ENCODE assay signal across 12 cellular contexts in genomic region chr7:74294191-74294998, GRCh38. TPM values are rescaled to one million over a fixed set of nuclear protein-coding genes. Genes with fewer than 3 reads are reported as not detected.
DNase-seq lines count a peak whose midpoint lies in the region; ATAC-seq lines count a peak whose summit lies in the region.
"Had no signal": no experiment of that assay in that cellular context is flagged by ENCODE, and none has a peak within 500 bp of the region (broad histone marks: within the 10 kb centered on the region; RNA-seq: fewer than 3 reads in every experiment).

No MANE protein-coding gene starts in this region.

- H2BK5ac ChIP-seq in neuronal stem cell (ENCODE audit: low read length): no peak overlapping the region

- peaks cover 0 to 14% of the 10 kb centered on the region in 2 donors for H3K36me3 ChIP-seq in neuronal stem cell (replicated peaks in 1 of 2; ENCODE audit: control insufficient read depth in 2 of 2, insufficient read depth in 2 of 2, low read length in 2 of 2)
- H3K36me3 ChIP-seq: brain microvascular endothelial cell had no signal

- H3K27me3 ChIP-seq in neuronal stem cell (ENCODE audit: control insufficient read depth in 3 of 3, insufficient read depth in 3 of 3, low read depth in 1 of 3, low read length in 3 of 3): peaks cover 0 to 2% (median 0%) of the 10 kb centered on the region in 3 experiments
- H3K27me3 ChIP-seq: brain microvascular endothelial cell had no signal

- no peak overlapping the region for H3K4me2 ChIP-seq in neuronal stem cell (ENCODE audit: insufficient read depth, low read length, poor library complexity, severe bottlenecking)

- H2BK15ac ChIP-seq in neuronal stem cell (ENCODE audit: low read length): no peak overlapping the region

- no peak overlapping the region for H4K91ac ChIP-seq in neuronal stem cell (ENCODE audit: low read depth, low read length, poor library complexity)

- DNase-seq in AG20443 (ENCODE audit: low spot score) (peak; percentile 71), NCI-H526 treated with DMSO at 0.1 percent for 48 hours (lab: John Stamatoyannopoulos, UW) (peak; percentile 43), fibroblast of the conjunctiva (ENCODE audit: low read depth) (peak; percentile 56), neuronal stem cell (ENCODE audit: low spot score) (no peak), NCI-H2081 treated with DMSO at 0.1 percent for 48 hours (lab: John Stamatoyannopoulos, UW) (no peak), HUDEP-2 (lab: John Stamatoyannopoulos, UW; ENCODE audit: unreplicated experiment in 76 of 76) (no peak)
- DNase-seq in activated effector memory CD4-positive, alpha-beta T cell treated with Interleukin-2 at 50 U/mL for 16 hours: no peak
- DNase-seq: activated CD8-positive, alpha-beta T cell treated with anti-CD3 and anti-CD28 coated beads for 36 hours; brain microvascular endothelial cell; HCEC 1CT; NCI-H2081 had no signal

- no peak overlapping the region for H3K23ac ChIP-seq in neuronal stem cell (ENCODE audit: low read depth, low read length, poor library complexity)

- peak overlapping the region; percentile 81 for H3K18ac ChIP-seq in neuronal stem cell (ENCODE audit: low read length)

- ATAC-seq in HG02973 (IDR thresholded peaks at IDR 0.05; ENCODE audit: unreplicated experiment): no peak
- ATAC-seq: activated CD8-positive, alpha-beta T cell treated with anti-CD3 and anti-CD28 coated beads for 36 hours had no signal

- H3K27ac ChIP-seq in neuronal stem cell (replicated peaks; ENCODE audit: low read length): no peak overlapping the region
- H3K27ac ChIP-seq: brain microvascular endothelial cell had no signal

- H3K9me3 ChIP-seq in neuronal stem cell (replicated peaks in 1 of 2; ENCODE audit: control insufficient read depth in 2 of 2, insufficient read depth in 1 of 2, low read depth in 1 of 2, low read length in 2 of 2): peaks cover 0 to 2% of the 10 kb centered on the region in 2 donors

- no peak overlapping the region for H3K14ac ChIP-seq in neuronal stem cell (ENCODE audit: low read length)

- H3K9ac ChIP-seq in neuronal stem cell (ENCODE audit: low read depth, low read length, poor library complexity): peak overlapping the region; percentile 37

- H2AK5ac ChIP-seq in neuronal stem cell (ENCODE audit: low read depth, low read length): peak overlapping the region; percentile 74

- H2BK12ac ChIP-seq in neuronal stem cell (ENCODE audit: low read length): no peak overlapping the region

- peaks cover 20 to 23% of the 10 kb centered on the region in 2 donors for H3K4me1 ChIP-seq in neuronal stem cell (ENCODE audit: control insufficient read depth in 2 of 2, insufficient read depth in 1 of 2, low read depth in 1 of 2, low read length in 2 of 2)

- no CpG with 5 or more reads among the region's 17 CpGs for WGBS in neuronal stem cell (ENCODE audit: extremely low coverage in 2 of 2, insufficient read length in 2 of 2, insufficient replicate concordance in 1 of 2), 2 donors

- no peak overlapping the region for H2BK120ac ChIP-seq in neuronal stem cell (ENCODE audit: low read depth, low read length)

- H4K8ac ChIP-seq in neuronal stem cell (ENCODE audit: low read depth, low read length): no peak overlapping the region

- H3K4me3 ChIP-seq in neuronal stem cell (ENCODE audit: low read length in 2 of 2): no peak overlapping the region

- H3K79me1 ChIP-seq in neuronal stem cell (ENCODE audit: low read depth, low read length): peaks cover 24% of the 10 kb centered on the region

- no peak overlapping the region for H3K4ac ChIP-seq in neuronal stem cell (ENCODE audit: low read length)

- no peak overlapping the region for H2AFZ ChIP-seq in neuronal stem cell (ENCODE audit: low read length)

RNA-seq across cellular contexts. Expression of gene CLIP2, which starts 5.2 kb away (rescaled TPM):
- 20.1 TPM for polyA plus RNA-seq in neuronal stem cell (2013, experiment 1 of 2)
- polyA plus RNA-seq in neuronal stem cell (2013, experiment 2 of 2): 18.7 TPM

RNA-seq across cellular contexts. Expression of gene RFC2, which starts 40.2 kb away (rescaled TPM):
- polyA plus RNA-seq in neuronal stem cell (2013, experiment 1 of 2): 48.8 TPM
- polyA plus RNA-seq in neuronal stem cell (2013, experiment 2 of 2): 48.1 TPM

Comparison
In these comparisons a context has a peak if more than half of its experiments do, and no peak if none do; other contexts are left out.
1. DNase-seq: peak in AG20443 (single experiment), NCI-H526 treated with DMSO at 0.1 percent for 48 hours (single experiment) and fibroblast of the conjunctiva (single experiment); none in neuronal stem cell (single experiment), activated effector memory CD4-positive, alpha-beta T cell treated with Interleukin-2 at 50 U/mL for 16 hours (single experiment), NCI-H2081 treated with DMSO at 0.1 percent for 48 hours (single experiment) and HUDEP-2 (0 of 76).